Comparison of ENCODE assay signal across 9 cellular contexts in the genomic region with DNA sequence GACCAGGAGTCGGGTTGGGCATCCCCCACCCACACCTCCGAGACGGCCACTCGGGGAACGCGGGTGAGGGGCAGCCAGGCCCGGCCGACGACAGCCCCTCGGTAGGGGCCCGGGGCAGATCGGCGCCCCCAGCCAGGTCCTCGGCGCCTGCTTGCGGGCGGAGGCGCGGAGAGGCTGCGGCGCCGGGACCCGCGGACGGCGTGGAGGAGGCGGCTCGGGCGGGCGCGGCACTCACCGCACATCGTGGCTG. TPM values are rescaled to one million over a fixed set of nuclear protein-coding genes. Genes with fewer than 3 reads are reported as not detected.
DNase-seq lines count a peak whose midpoint lies in the region; ATAC-seq, FAIRE-seq and TF ChIP-seq lines count a peak whose summit lies in the region.
"Had no signal": no experiment of that assay in that cellular context is flagged by ENCODE, and none has a peak within 500 bp of the region (broad histone marks: within the 10 kb centered on the region; RNA-seq: fewer than 3 reads in every experiment).

No MANE protein-coding gene starts in this region.

- peak overlapping the region; percentile 80 for H2AFZ ChIP-seq in endothelial cell of umbilical vein (ENCODE audit: low read depth, low read length)

- TF ChIP-seq CTCF in endothelial cell of umbilical vein (IDR thresholded peaks at IDR 0.05; ENCODE audit: extremely low read depth in 1 of 2, insufficient read depth in 1 of 2, low read depth in 1 of 2, low read length in 2 of 2) (no peak), prostate gland (IDR thresholded peaks at IDR 0.05) (no peak)

- H3K36me3 ChIP-seq in endothelial cell of umbilical vein (ENCODE audit: control insufficient read depth in 2 of 2, extremely low read depth in 1 of 2, insufficient read depth in 2 of 2, low read length in 2 of 2) (no peaks in the 10 kb centered on the region), prostate gland (no peaks in the 10 kb centered on the region)

- peak overlapping the region; percentile 52 to 74 (median 56) for H3K4me3 ChIP-seq in endothelial cell of umbilical vein (replicated peaks in 1 of 3; ENCODE audit: insufficient read depth in 1 of 3, low read depth in 1 of 3, low read length in 3 of 3)
- peak overlapping the region; percentile 42 to 54 for H3K4me3 ChIP-seq in prostate gland

- intact Hi-C loops in endothelial cell of umbilical vein (cut with micrococcal nuclease) (loop anchor here (1.0 to 5.0 kb wide), 4 partner anchors 60 to 294 kb away; partner anchors contain the start of genes CNOT6 and FLT4), prostate gland (cut with DNase I) (loop anchor here (2.0 kb wide), 1 partner anchor 58 kb away; no protein-coding TSS in a partner anchor)
- intact Hi-C loops in activated T-helper 2 cell treated with anti-CD3 and anti-CD28 coated beads, Interferon-gamma antibody, Interleukin-2, Interleukin-4, amounts not matched to agents 10 μg/mL and 5 μg/mL and 100 μg/mL, durations not matched to agents 14 hours and 24 hours and 36 hours (cut with micrococcal nuclease) = loop anchor here (1.0 kb wide), 1 partner anchor 60 kb away; no protein-coding TSS in a partner anchor
- intact Hi-C loops in activated CD4-positive, alpha-beta memory T cell treated with anti-CD3 and anti-CD28 coated beads for 36 hours (cut with micrococcal nuclease) = loop anchor here (1.0 kb wide), 1 partner anchor 60 kb away; no protein-coding TSS in a partner anchor

- no peaks in the 10 kb centered on the region for H3K9me3 Mint-ChIP-seq in activated T-helper 2 cell treated with anti-CD3 and anti-CD28 coated beads, Interferon-gamma antibody, Interleukin-2, Interleukin-4, amounts not matched to agents 10 μg/mL and 5 μg/mL and 100 μg/mL, durations not matched to agents 14 hours and 24 hours and 36 hours
- H3K9me3 Mint-ChIP-seq in activated CD4-positive, alpha-beta memory T cell treated with anti-CD3 and anti-CD28 coated beads for 36 hours = no peaks in the 10 kb centered on the region

- H3K27ac ChIP-seq in endothelial cell of umbilical vein (ENCODE audit: insufficient read depth, low read depth, low read length) (no peak overlapping the region), prostate gland (peak overlapping the region; percentile 52 to 64)
- H3K27ac ChIP-seq: epithelial cell of prostate had no signal

- no peak overlapping the region for H3K27ac Mint-ChIP-seq in activated T-helper 2 cell treated with anti-CD3 and anti-CD28 coated beads, Interferon-gamma antibody, Interleukin-2, Interleukin-4, amounts not matched to agents 10 μg/mL and 5 μg/mL and 100 μg/mL, durations not matched to agents 14 hours and 24 hours and 36 hours
- no peak overlapping the region for H3K27ac Mint-ChIP-seq in activated CD4-positive, alpha-beta memory T cell treated with anti-CD3 and anti-CD28 coated beads for 36 hours

- DNase-seq in endothelial cell of umbilical vein (ENCODE audit: low read depth, low spot score) (no peak), prostate gland (ENCODE audit: low spot score) (no peak)
- no peak for DNase-seq in activated T-helper 2 cell treated with anti-CD3 and anti-CD28 coated beads, Interferon-gamma antibody, Interleukin-2, Interleukin-4, amounts not matched to agents 10 μg/mL and 5 μg/mL and 100 μg/mL, durations not matched to agents 14 hours and 24 hours and 36 hours (ENCODE audit: low spot score)
- no peak for DNase-seq in activated CD4-positive, alpha-beta memory T cell treated with anti-CD3 and anti-CD28 coated beads for 36 hours
- no peak for DNase-seq in effector CD4-positive, alpha-beta T cell
- DNase-seq in activated CD8-positive, alpha-beta memory T cell treated with anti-CD3 and anti-CD28 coated beads, Interleukin-2, amount 50 U/mL, for 4 hours = no peak

- peaks cover 54% of the 10 kb centered on the region for H3K27me3 Mint-ChIP-seq in activated T-helper 2 cell treated with anti-CD3 and anti-CD28 coated beads, Interferon-gamma antibody, Interleukin-2, Interleukin-4, amounts not matched to agents 10 μg/mL and 5 μg/mL and 100 μg/mL, durations not matched to agents 14 hours and 24 hours and 36 hours (ENCODE audit: low read depth)
- peaks cover 43% of the 10 kb centered on the region for H3K27me3 Mint-ChIP-seq in activated CD4-positive, alpha-beta memory T cell treated with anti-CD3 and anti-CD28 coated beads for 36 hours

- H3K9me3 ChIP-seq in endothelial cell of umbilical vein (replicated peaks; ENCODE audit: control insufficient read depth, insufficient read depth, low read length) (no peaks in the 10 kb centered on the region), prostate gland (no peaks in the 10 kb centered on the region)

- H3K4me1 ChIP-seq in endothelial cell of umbilical vein (ENCODE audit: control insufficient read depth, extremely low read depth, insufficient read depth, low read length) (peaks cover 8% of the 10 kb centered on the region), prostate gland (replicated peaks) (no peaks in the 10 kb centered on the region)

- BruUV-seq in endothelial cell of umbilical vein (replicated peaks; lab: Mats Ljungman, UMichigan) = no TSS peak

- H3K79me2 ChIP-seq in endothelial cell of umbilical vein (ENCODE audit: control insufficient read depth, insufficient read depth, low read length) = peaks cover 6% of the 10 kb centered on the region

- no peak overlapping the region for H3K4me3 Mint-ChIP-seq in activated T-helper 2 cell treated with anti-CD3 and anti-CD28 coated beads, Interferon-gamma antibody, Interleukin-2, Interleukin-4, amounts not matched to agents 10 μg/mL and 5 μg/mL and 100 μg/mL, durations not matched to agents 14 hours and 24 hours and 36 hours (ENCODE audit: low read depth)
- no peak overlapping the region for H3K4me3 Mint-ChIP-seq in activated CD4-positive, alpha-beta memory T cell treated with anti-CD3 and anti-CD28 coated beads for 36 hours

- TF ChIP-seq POLR2A in endothelial cell of umbilical vein (IDR thresholded peaks at IDR 0.05; ENCODE audit: low read depth, low read length) (no peak), prostate gland (IDR thresholded peaks at IDR 0.05) (no peak)

- no peaks in the 10 kb centered on the region for H3K36me3 Mint-ChIP-seq in activated T-helper 2 cell treated with anti-CD3 and anti-CD28 coated beads, Interferon-gamma antibody, Interleukin-2, Interleukin-4, amounts not matched to agents 10 μg/mL and 5 μg/mL and 100 μg/mL, durations not matched to agents 14 hours and 24 hours and 36 hours (ENCODE audit: low read depth)
- no peaks in the 10 kb centered on the region for H3K36me3 Mint-ChIP-seq in activated CD4-positive, alpha-beta memory T cell treated with anti-CD3 and anti-CD28 coated beads for 36 hours

- H3K4me2 ChIP-seq in endothelial cell of umbilical vein (ENCODE audit: insufficient read depth, low read length) = peak overlapping the region; percentile 62

- H3K27me3 ChIP-seq in endothelial cell of umbilical vein (ENCODE audit: control insufficient read depth in 2 of 2, insufficient read depth in 2 of 2, low read length in 2 of 2) = peaks cover 7 to 30% of the 10 kb centered on the region in 2 experiments
- H3K27me3 ChIP-seq in prostate gland (replicated peaks; ENCODE audit: insufficient read depth) = no peaks in the 10 kb centered on the region

- H3K9ac ChIP-seq in endothelial cell of umbilical vein (replicated peaks; ENCODE audit: extremely low read depth, insufficient read depth, low read length) = peak overlapping the region; percentile 57

- H4K20me1 ChIP-seq in endothelial cell of umbilical vein (replicated peaks; ENCODE audit: control insufficient read depth, extremely low read depth, insufficient read depth, low read length) = no peaks in the 10 kb centered on the region

- CTCF ChIA-PET in endothelial cell of umbilical vein (lab: Charles Lee) = interaction anchor here (0.7 to 1.7 kb wide), 4 partner anchors 24 to 144 kb away, joined by 4 to 25 read pairs (median 5); partner anchors contain the start of gene RASGEF1C
- CTCF ChIA-PET in activated CD4-positive, alpha-beta memory T cell treated with anti-CD3 and anti-CD28 coated beads for 36 hours (lab: Charles Lee) = interaction anchor here (1.0 to 1.7 kb wide), 2 partner anchors 24 to 37 kb away, joined by 4 to 9 read pairs; no protein-coding TSS in a partner anchor

- H3K4me1 Mint-ChIP-seq in activated T-helper 2 cell treated with anti-CD3 and anti-CD28 coated beads, Interferon-gamma antibody, Interleukin-2, Interleukin-4, amounts not matched to agents 10 μg/mL and 5 μg/mL and 100 μg/mL, durations not matched to agents 14 hours and 24 hours and 36 hours (ENCODE audit: low read depth) = no peaks in the 10 kb centered on the region
- peaks cover 1% of the 10 kb centered on the region for H3K4me1 Mint-ChIP-seq in activated CD4-positive, alpha-beta memory T cell treated with anti-CD3 and anti-CD28 coated beads for 36 hours (ENCODE audit: low read depth)

- peak; percentile 25 for ATAC-seq in GM19043 (IDR thresholded peaks at IDR 0.05; ENCODE audit: low read depth, unreplicated experiment)
- ATAC-seq in HG03432 (IDR thresholded peaks at IDR 0.05; ENCODE audit: unreplicated experiment) = peak; percentile 17

- dilution Hi-C loops in endothelial cell of umbilical vein (cut with MboI; ENCODE audit: extremely low pct_ligation_motif_present, low sequenced_read_pairs) = no loop called here

- H3K9me1 ChIP-seq in endothelial cell of umbilical vein (replicated peaks; ENCODE audit: control insufficient read depth, extremely low read depth, insufficient read depth, low read length) = no peaks in the 10 kb centered on the region

- WGBS in prostate gland = 40% methylated on average over 1 of the region's 33 CpGs

- POLR2A ChIA-PET in endothelial cell of umbilical vein (lab: Charles Lee) = interaction anchor here (0.7 kb wide), 1 partner anchor 904 kb away, joined by 4 read pairs; no protein-coding TSS in a partner anchor
- POLR2A ChIA-PET in activated CD4-positive, alpha-beta memory T cell treated with anti-CD3 and anti-CD28 coated beads for 36 hours (lab: Charles Lee) = no interaction called here

- no peak for FAIRE-seq in endothelial cell of umbilical vein (lab: Jason Lieb, UNC)

RNA-seq across cellular contexts. Expression of gene GFPT2, which starts 0.2 kb away (rescaled TPM):
- 4.5 and 5.5 TPM in 2 replicates for total RNA-seq in endothelial cell of umbilical vein
- polyA plus RNA-seq in endothelial cell of umbilical vein = 3.2 and 4.3 TPM in 2 replicates
- polyA plus RNA-seq in endothelial cell of umbilical vein (2011; cell fraction: cytosol; rRNA removed) = 5.6 and 6.8 TPM in 2 replicates
- 10.1 and 11.1 TPM in 2 replicates for polyA plus RNA-seq in endothelial cell of umbilical vein (2011; cell fraction: nucleus; rRNA removed)
- polyA plus RNA-seq in endothelial cell of umbilical vein (2012) = 6.9 and 7.6 TPM in 2 replicates
- 6.6 and 9.4 TPM in 2 replicates for polyA minus RNA-seq in endothelial cell of umbilical vein
- 6.7 TPM for polyA minus RNA-seq in endothelial cell of umbilical vein (2011; cell fraction: cytosol; rRNA and poly(A)+ RNA removed)
- 5.6 and 7.0 TPM in 2 replicates for polyA minus RNA-seq in endothelial cell of umbilical vein (2011; cell fraction: nucleus; rRNA and poly(A)+ RNA removed)
- total RNA-seq in prostate gland = 10 to 100 TPM in 1 of 2 donors, 1 to 10 TPM in 1; 3.2 to 14.0 TPM
- 0.37 TPM in 1 of 2 replicates, not detected in the other for total RNA-seq in activated T-helper 2 cell treated with anti-CD3 and anti-CD28 coated beads, Interferon-gamma antibody, Interleukin-2, Interleukin-4, amounts not matched to agents 10 μg/mL and 5 μg/mL and 100 μg/mL, durations not matched to agents 14 hours and 24 hours and 36 hours
- under 1 TPM; 0.12 to 0.15 TPM for total RNA-seq in activated CD4-positive, alpha-beta memory T cell treated with anti-CD3 and anti-CD28 coated beads for 36 hours
